In the genomic region with DNA sequence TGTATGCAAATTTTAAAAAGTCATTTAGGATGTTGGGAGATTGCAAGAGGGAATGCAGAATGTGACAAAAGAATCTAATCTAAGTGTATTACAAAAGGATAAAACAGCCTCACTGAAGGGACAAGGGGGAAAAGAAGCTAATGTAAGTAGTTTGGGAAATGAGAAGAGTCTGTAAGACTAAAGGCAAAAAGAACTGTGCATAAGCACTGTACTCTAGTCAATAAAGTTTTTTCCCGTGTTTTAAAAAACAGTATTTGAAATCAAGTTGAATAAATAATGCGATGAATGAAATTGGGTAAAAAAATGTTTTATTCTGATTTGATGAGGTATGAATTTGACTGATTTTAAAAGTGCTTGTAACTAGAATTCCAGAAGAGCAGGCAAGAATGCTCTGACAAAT, we compare ENCODE assay signal across 29 cellular contexts.
"Had no signal": no experiment of that assay in that cellular context is flagged by ENCODE, and none has a peak within 500 bp of the region (broad histone marks: within the 10 kb centered on the region; RNA-seq: fewer than 3 reads in every experiment).

No MANE protein-coding gene starts in this region.

- H3K27ac ChIP-seq: coronary artery, dorsolateral prefrontal cortex, epithelial cell of prostate, esophagus squamous epithelium, gastrocnemius medialis, heart right ventricle, left lung, lower lobe of right lung had no signal

- H3K9me3 ChIP-seq: esophagus squamous epithelium, gastrocnemius medialis, heart right ventricle, left lung, lower lobe of right lung, mucosa of descending colon had no signal

- ATAC-seq: effector memory CD8-positive, alpha-beta T cell; esophagus mucosa; gastrocnemius medialis; heart right ventricle; left cardiac atrium; left lung; left ventricle myocardium superior; lower lobe of right lung; mucosa of descending colon; naive thymus-derived CD8-positive, alpha-beta T cell had no signal

- H3K36me3 ChIP-seq: esophagus squamous epithelium, gastrocnemius medialis, heart right ventricle, left lung, lower lobe of right lung had no signal

- H3K27me3 ChIP-seq: dorsolateral prefrontal cortex, esophagus squamous epithelium, gastrocnemius medialis, heart right ventricle, left lung had no signal

- H3K4me3 ChIP-seq: coronary artery, dorsolateral prefrontal cortex, esophagus squamous epithelium, gastrocnemius medialis, heart right ventricle, left lung, lower lobe of right lung, mucosa of descending colon had no signal

- DNase-seq: dermis blood vessel endothelial cell; dorsolateral prefrontal cortex; effector CD8-positive, alpha-beta T cell; effector memory CD8-positive, alpha-beta T cell; endodermal cell; erythroblast; esophagus squamous epithelium; foreskin fibroblast; foreskin melanocyte; gastrocnemius medialis; glutamatergic neuron; head of caudate nucleus; heart right ventricle; hippocampal formation; left cardiac atrium; left lung; left ventricle myocardium superior; mesenchymal stem cell; mucosa of descending colon; naive B cell; naive thymus-derived CD8-positive, alpha-beta T cell had no signal

- H3K36me3 Mint-ChIP-seq: mesothelial cell of epicardium; naive B cell; naive thymus-derived CD8-positive, alpha-beta T cell had no signal

- FAIRE-seq: endometrium, islet of Langerhans, keratinocyte had no signal

- H3K9me3 Mint-ChIP-seq: effector memory CD8-positive, alpha-beta T cell; endodermal cell; mesothelial cell of epicardium; naive B cell; naive thymus-derived CD8-positive, alpha-beta T cell had no signal

- H3K4me3 Mint-ChIP-seq: effector memory CD8-positive, alpha-beta T cell; endodermal cell; mesothelial cell of epicardium; naive B cell; naive thymus-derived CD8-positive, alpha-beta T cell had no signal

- H3K27ac Mint-ChIP-seq: effector memory CD8-positive, alpha-beta T cell; endodermal cell; mesothelial cell of epicardium; naive B cell had no signal
